ENCODE assay signal across 13 cellular contexts in the genomic region with DNA sequence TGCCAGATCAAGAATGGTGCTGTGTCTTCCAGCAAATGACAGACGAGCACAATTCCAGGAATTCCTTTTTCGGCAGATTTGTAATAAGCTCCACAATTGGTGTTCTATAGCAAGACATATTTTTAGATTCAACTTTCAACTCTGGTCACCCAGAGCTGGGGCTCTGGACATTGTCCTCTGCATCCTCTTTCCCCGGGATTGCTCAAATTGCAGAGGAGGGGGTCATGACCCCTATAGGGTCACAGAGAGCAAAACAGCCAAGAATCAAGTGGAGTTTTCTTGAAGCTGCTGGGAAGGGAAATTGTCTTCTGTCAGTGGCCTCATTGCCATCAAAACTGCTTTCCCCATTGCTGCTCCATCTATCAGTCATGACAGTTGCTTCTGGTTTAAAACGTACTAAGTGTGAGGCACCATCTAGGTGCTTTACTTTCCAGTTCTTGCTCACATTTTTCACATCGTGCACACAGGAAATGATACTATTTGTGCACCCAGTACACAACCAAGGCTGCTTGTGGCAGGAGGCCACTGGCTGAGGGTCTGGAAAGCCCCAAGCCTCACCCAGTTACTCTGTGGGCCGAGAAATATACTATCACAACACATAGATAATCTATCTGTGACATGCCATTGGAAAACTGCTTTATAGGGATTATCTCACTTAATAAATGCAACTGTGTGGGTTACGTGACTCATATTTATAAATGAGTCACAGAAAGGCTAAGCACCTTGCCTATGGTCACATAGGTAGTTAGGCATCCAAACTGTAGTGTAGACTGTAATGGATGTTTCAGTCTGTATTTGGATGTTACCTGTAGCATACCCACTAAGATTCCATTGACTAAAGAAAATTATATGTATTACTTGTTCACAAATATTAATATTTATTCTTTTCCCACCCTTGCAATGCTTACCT.
DNase-seq lines count a peak whose midpoint lies in the region; ATAC-seq and TF ChIP-seq lines count a peak whose summit lies in the region.
"Had no signal": no experiment of that assay in that cellular context is flagged by ENCODE, and none has a peak within 500 bp of the region (broad histone marks: within the 10 kb centered on the region; RNA-seq: fewer than 3 reads in every experiment).

No MANE protein-coding gene starts in this region.

- POLR2A ChIA-PET in RWPE1 (lab: Yijun Ruan, JAX; ENCODE audit: low non-redundant PET), result no interaction called here

- no peaks in the 10 kb centered on the region for H3K79me2 ChIP-seq in mesendoderm (ENCODE audit: control insufficient read depth, insufficient read depth, low read length)

- no peak for TF ChIP-seq EP300 in transverse colon (IDR thresholded peaks at IDR 0.05; ENCODE audit: low read depth)

- H3K9me3 ChIP-seq in transverse colon, result no peaks in the 10 kb centered on the region

- CTCF ChIA-PET in RWPE1 (lab: Yijun Ruan, JAX), result interaction anchor here (0.6 kb wide), 1 partner anchor 556 kb away, joined by 4 read pairs; no protein-coding TSS in a partner anchor

- H3K18ac ChIP-seq in mesendoderm (ENCODE audit: low read length), result no peak overlapping the region

- intact Hi-C loops in transverse colon (cut with DNase I; ENCODE audit: low total_unique reads), result no loop called here

- H2AK5ac ChIP-seq in mesendoderm (ENCODE audit: low read length), result no peak overlapping the region

- WGBS in transverse colon (ENCODE audit: low coverage in 1 of 2), 2 donors, result 30 to 33% methylated on average over 5 to 7 of the region's 7 CpGs
- WGBS in mesendoderm (ENCODE audit: extremely low coverage, insufficient coverage, low lambda C conversion rate), result no CpG with 5 or more reads among the region's 7 CpGs

- no peak overlapping the region for H2BK5ac ChIP-seq in mesendoderm (ENCODE audit: low read length)

- H3K4me3 ChIP-seq in transverse colon (no peak overlapping the region), mesendoderm (ENCODE audit: low read length) (no peak overlapping the region)

- no peak overlapping the region for H3K56ac ChIP-seq in mesendoderm (ENCODE audit: low read length)

- no peak overlapping the region for H3K23ac ChIP-seq in mesendoderm (ENCODE audit: low read length)

- H4K5ac ChIP-seq in mesendoderm (ENCODE audit: low read length), result no peak overlapping the region

- H3K4me2 ChIP-seq in mesendoderm (ENCODE audit: low read length), result no peak overlapping the region

- H2BK120ac ChIP-seq in mesendoderm (ENCODE audit: low read depth, low read length), result no peak overlapping the region

- peak; percentile 66 for ATAC-seq in GM18517 (IDR thresholded peaks at IDR 0.05; ENCODE audit: unreplicated experiment)
- ATAC-seq in HG02852 (IDR thresholded peaks at IDR 0.05; ENCODE audit: unreplicated experiment), result peak; percentile 80
- no peak for ATAC-seq in HG03460 (IDR thresholded peaks at IDR 0.05; ENCODE audit: unreplicated experiment)
- ATAC-seq: left colon had no signal

- H3K36me3 ChIP-seq in transverse colon (no peaks in the 10 kb centered on the region), mesendoderm (ENCODE audit: control insufficient read depth, insufficient read depth, low read length) (no peaks in the 10 kb centered on the region)

- no peak for TF ChIP-seq CTCF in RWPE1 (conservative IDR thresholded peaks at IDR 0.05; ENCODE audit: low read depth)
- TF ChIP-seq CTCF in transverse colon (IDR thresholded peaks at IDR 0.05), result no peak

- H3K79me1 ChIP-seq in mesendoderm (ENCODE audit: low read length), result no peaks in the 10 kb centered on the region

- no peak overlapping the region for H4K8ac ChIP-seq in mesendoderm (ENCODE audit: low read depth, low read length)

- no peak for TF ChIP-seq POLR2A in transverse colon (IDR thresholded peaks at IDR 0.05)

- no peak overlapping the region for H3K27ac ChIP-seq in RWPE1
- H3K27ac ChIP-seq in transverse colon, result no peak overlapping the region
- no peak overlapping the region for H3K27ac ChIP-seq in mesendoderm (ENCODE audit: low read depth, low read length)

- no peak overlapping the region for H3K4ac ChIP-seq in mesendoderm (ENCODE audit: low read depth, low read length)

- H3K4me1 ChIP-seq in transverse colon (no peaks in the 10 kb centered on the region), mesendoderm (ENCODE audit: control insufficient read depth, low read depth, low read length) (no peaks in the 10 kb centered on the region)

- DNase-seq in ELR (ENCODE audit: low read depth) (peak; percentile 17), RWPE1 (ENCODE audit: low spot score) (peak; percentile 64), transverse colon (no peak), NCI-H1048 (lab: John Stamatoyannopoulos, UW) (no peak), mesendoderm (no peak)
- DNase-seq: activated naive CD4-positive, alpha-beta T cell treated with anti-CD3 and anti-CD28 coated beads for 36 hours; C1 segment of cervical spinal cord; cortex of kidney; left colon; NCI-H2081 treated with DMSO at 0.1 percent for 48 hours had no signal

- in situ Hi-C loops in transverse colon (cut with MboI; ENCODE audit: low pct_ligation_motif_present in 1 of 4, low pct_unique_long_range_greater_than_20kb in 1 of 4, low sequenced_read_pairs in 3 of 4), result no loop called here

- H3K27me3 ChIP-seq in transverse colon (peaks cover 5% of the 10 kb centered on the region), mesendoderm (ENCODE audit: insufficient read depth, low read length, poor library complexity) (no peaks in the 10 kb centered on the region)

- no peak overlapping the region for H3K9ac ChIP-seq in mesendoderm (ENCODE audit: low read length)

- H2BK15ac ChIP-seq in mesendoderm (replicated peaks; ENCODE audit: low read depth), result no peak overlapping the region

Comparison
In these comparisons a context has a peak if more than half of its experiments do, and no peak if none do; other contexts are left out.
1. DNase-seq: peak in ELR (single experiment) and RWPE1 (single experiment); none in transverse colon (single experiment), NCI-H1048 (single experiment) and mesendoderm (single experiment).